8 cellular contexts compared by ENCODE assay signal in the genomic region with DNA sequence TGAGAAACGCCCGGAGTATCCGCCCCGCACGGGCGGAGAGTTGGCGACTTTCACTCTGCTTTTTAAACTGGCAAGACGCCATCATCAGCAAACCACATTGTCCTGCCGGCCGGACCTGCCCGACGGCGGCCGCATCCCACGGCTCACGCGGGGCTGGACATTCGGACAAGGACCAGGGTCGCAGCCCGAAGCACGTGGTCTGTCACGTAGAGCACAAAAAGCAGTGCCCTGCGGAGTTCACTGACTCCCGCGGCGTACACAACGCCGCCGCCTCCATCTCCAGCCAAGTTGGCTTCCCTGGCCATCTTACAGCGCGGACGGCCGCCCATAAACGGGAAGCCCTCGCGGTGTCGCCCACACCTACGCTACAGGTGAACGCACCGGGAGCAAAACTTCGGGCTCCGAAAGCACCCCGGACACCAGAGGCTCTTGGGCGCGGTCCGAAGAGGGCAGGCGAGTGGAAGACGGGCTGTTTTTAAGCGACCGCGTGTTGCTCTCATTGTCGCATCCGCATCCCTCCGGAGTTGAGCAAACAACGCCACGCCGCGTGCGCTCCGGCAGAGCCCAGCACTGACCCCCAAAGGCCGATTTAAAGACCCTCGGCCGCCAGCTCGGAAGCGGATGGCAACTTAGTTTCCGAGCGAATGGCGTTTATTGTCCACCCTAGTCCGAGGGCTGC. TPM values are rescaled to one million over a fixed set of nuclear protein-coding genes. Genes with fewer than 3 reads are reported as not detected.
DNase-seq lines count a peak whose midpoint lies in the region; ATAC-seq and TF ChIP-seq lines count a peak whose summit lies in the region.

No MANE protein-coding gene starts in this region.

- TF ChIP-seq EP300 in suprapubic skin (IDR thresholded peaks at IDR 0.05) = no peak

- peak overlapping the region; percentile 76 for H3K14ac ChIP-seq in neuronal stem cell (ENCODE audit: low read length)

- peak overlapping the region; percentile 89 for H3K18ac ChIP-seq in neuronal stem cell (ENCODE audit: low read length)

- ATAC-seq in HG03159 (IDR thresholded peaks at IDR 0.05; ENCODE audit: unreplicated experiment) = peak; percentile 8

- H4K8ac ChIP-seq in neuronal stem cell (ENCODE audit: low read depth, low read length) = peak overlapping the region; percentile 86

- H3K4me2 ChIP-seq in neuronal stem cell (ENCODE audit: insufficient read depth, low read length, poor library complexity, severe bottlenecking) = peak overlapping the region; percentile 67

- DNase-seq in GM10266 (ENCODE audit: extremely low spot score) = peak; percentile 47
- DNase-seq in activated T-helper 9 cell treated with anti-CD3 and anti-CD28 coated beads, Interleukin-2, amount 50 U/mL, for 16 hours (ENCODE audit: low read depth) = peak; percentile 20
- DNase-seq in foreskin fibroblast = peak; percentile 45 to 80
- DNase-seq in neuronal stem cell (ENCODE audit: low spot score) = peak; percentile 30
- peak; percentile 80 to 82 for DNase-seq in suprapubic skin (ENCODE audit: low spot score in 2 of 2)
- no peak for DNase-seq in midbrain (lab: John Stamatoyannopoulos, UW)

- peak overlapping the region; percentile 97 for H2BK5ac ChIP-seq in neuronal stem cell (ENCODE audit: low read length)

- H3K4me3 ChIP-seq in foreskin fibroblast (ENCODE audit: low read depth in 1 of 2, low read length in 2 of 2) = peak overlapping the region; percentile 71 to 89
- peak overlapping the region; percentile 93 to 99 for H3K4me3 ChIP-seq in neuronal stem cell (ENCODE audit: low read length in 2 of 2)
- H3K4me3 ChIP-seq in suprapubic skin = peak overlapping the region; percentile 91

- H3K9ac ChIP-seq in neuronal stem cell (ENCODE audit: low read depth, low read length, poor library complexity) = peak overlapping the region; percentile 94

- peak overlapping the region; percentile 76 for H2AK5ac ChIP-seq in neuronal stem cell (ENCODE audit: low read depth, low read length)

- H2BK120ac ChIP-seq in neuronal stem cell (ENCODE audit: low read depth, low read length) = peak overlapping the region; percentile 45

- TF ChIP-seq CTCF in GM10266 (IDR thresholded peaks at IDR 0.05; ENCODE audit: control insufficient read depth, insufficient read depth, low read depth, missing control alignments) (no peak), foreskin fibroblast (IDR thresholded peaks at IDR 0.05; ENCODE audit: low read depth, low read length) (no peak), suprapubic skin (IDR thresholded peaks at IDR 0.05) (no peak)

- no peaks in the 10 kb centered on the region for H3K9me3 ChIP-seq in neuronal stem cell (replicated peaks in 1 of 2; ENCODE audit: control insufficient read depth in 2 of 2, insufficient read depth in 1 of 2, low read depth in 1 of 2, low read length in 2 of 2)
- H3K9me3 ChIP-seq in suprapubic skin = no peaks in the 10 kb centered on the region

- peak overlapping the region; percentile 67 for H2AFZ ChIP-seq in neuronal stem cell (ENCODE audit: low read length)

- no peaks in the 10 kb centered on the region for H3K79me1 ChIP-seq in neuronal stem cell (ENCODE audit: low read depth, low read length)

- H3K36me3 ChIP-seq in neuronal stem cell (replicated peaks in 1 of 2; ENCODE audit: control insufficient read depth in 2 of 2, insufficient read depth in 2 of 2, low read length in 2 of 2) (no peaks in the 10 kb centered on the region), suprapubic skin (no peaks in the 10 kb centered on the region)

- H3K27me3 ChIP-seq in neuronal stem cell (ENCODE audit: control insufficient read depth in 3 of 3, insufficient read depth in 3 of 3, low read depth in 1 of 3, low read length in 3 of 3) (no peaks in the 10 kb centered on the region), suprapubic skin (no peaks in the 10 kb centered on the region)

- TF ChIP-seq POLR2A in suprapubic skin (IDR thresholded peaks at IDR 0.05) = no peak

- peak overlapping the region; percentile 63 for H2BK12ac ChIP-seq in neuronal stem cell (ENCODE audit: low read length)

- H3K4me1 ChIP-seq in neuronal stem cell (ENCODE audit: control insufficient read depth in 2 of 2, insufficient read depth in 1 of 2, low read depth in 1 of 2, low read length in 2 of 2) (peaks cover 9 to 26% of the 10 kb centered on the region in 2 donors), suprapubic skin (peaks cover 24% of the 10 kb centered on the region)

- H3K23ac ChIP-seq in neuronal stem cell (ENCODE audit: low read depth, low read length, poor library complexity) = peak overlapping the region; percentile 83

- H4K91ac ChIP-seq in neuronal stem cell (ENCODE audit: low read depth, low read length, poor library complexity) = no peak overlapping the region

- peak overlapping the region; percentile 34 for H2BK15ac ChIP-seq in neuronal stem cell (ENCODE audit: low read length)

- peak overlapping the region; percentile 91 for H3K27ac ChIP-seq in neuronal stem cell (replicated peaks; ENCODE audit: low read length)
- peak overlapping the region; percentile 94 for H3K27ac ChIP-seq in suprapubic skin

- peak overlapping the region; percentile 99 for H3K4ac ChIP-seq in neuronal stem cell (ENCODE audit: low read length)

- WGBS in neuronal stem cell (ENCODE audit: extremely low coverage in 2 of 2, insufficient read length in 2 of 2, insufficient replicate concordance in 1 of 2), 2 donors = no CpG with 5 or more reads among the region's 69 CpGs
- 0% methylated on average over 5 of the region's 69 CpGs for WGBS in suprapubic skin

TF ChIP-seq in PFSK-1, 5 proteins besides CTCF, POLR2A, EP300 and RAD21:
- TF ChIP-seq FOXP2 (optimal IDR thresholded peaks at IDR 0.05; ENCODE audit: borderline replicate concordance, extremely low read depth, extremely low read length, insufficient read depth) = peak; percentile 10
- TF ChIP-seq, protein P1, sequence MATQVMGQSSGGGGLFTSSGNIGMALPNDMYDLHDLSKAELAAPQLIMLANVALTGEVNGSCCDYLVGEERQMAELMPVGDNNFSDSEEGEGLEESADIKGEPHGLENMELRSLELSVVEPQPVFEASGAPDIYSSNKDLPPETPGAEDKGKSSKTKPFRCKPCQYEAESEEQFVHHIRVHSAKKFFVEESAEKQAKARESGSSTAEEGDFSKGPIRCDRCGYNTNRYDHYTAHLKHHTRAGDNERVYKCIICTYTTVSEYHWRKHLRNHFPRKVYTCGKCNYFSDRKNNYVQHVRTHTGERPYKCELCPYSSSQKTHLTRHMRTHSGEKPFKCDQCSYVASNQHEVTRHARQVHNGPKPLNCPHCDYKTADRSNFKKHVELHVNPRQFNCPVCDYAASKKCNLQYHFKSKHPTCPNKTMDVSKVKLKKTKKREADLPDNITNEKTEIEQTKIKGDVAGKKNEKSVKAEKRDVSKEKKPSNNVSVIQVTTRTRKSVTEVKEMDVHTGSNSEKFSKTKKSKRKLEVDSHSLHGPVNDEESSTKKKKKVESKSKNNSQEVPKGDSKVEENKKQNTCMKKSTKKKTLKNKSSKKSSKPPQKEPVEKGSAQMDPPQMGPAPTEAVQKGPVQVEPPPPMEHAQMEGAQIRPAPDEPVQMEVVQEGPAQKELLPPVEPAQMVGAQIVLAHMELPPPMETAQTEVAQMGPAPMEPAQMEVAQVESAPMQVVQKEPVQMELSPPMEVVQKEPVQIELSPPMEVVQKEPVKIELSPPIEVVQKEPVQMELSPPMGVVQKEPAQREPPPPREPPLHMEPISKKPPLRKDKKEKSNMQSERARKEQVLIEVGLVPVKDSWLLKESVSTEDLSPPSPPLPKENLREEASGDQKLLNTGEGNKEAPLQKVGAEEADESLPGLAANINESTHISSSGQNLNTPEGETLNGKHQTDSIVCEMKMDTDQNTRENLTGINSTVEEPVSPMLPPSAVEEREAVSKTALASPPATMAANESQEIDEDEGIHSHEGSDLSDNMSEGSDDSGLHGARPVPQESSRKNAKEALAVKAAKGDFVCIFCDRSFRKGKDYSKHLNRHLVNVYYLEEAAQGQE (IDR thresholded peaks at IDR 0.05; ENCODE audit: insufficient read depth in 1 of 2, low read depth in 2 of 2, low read length in 2 of 2) = no peak
- TF ChIP-seq POLR2AphosphoS5 (IDR thresholded peaks at IDR 0.05; ENCODE audit: low read depth, low read length) = peak; percentile 14; the same call in 1 of the 2 replicates

RNA-seq across cellular contexts. Expression of gene SINHCAF, which starts 1.0 kb away (rescaled TPM):
- 88.6 TPM for polyA plus RNA-seq in PFSK-1 (2012; ENCODE audit: insufficient read length, low read depth)
- polyA plus RNA-seq in neuronal stem cell (2013, experiment 1 of 2) = 288 TPM
- 311 TPM for polyA plus RNA-seq in neuronal stem cell (2013, experiment 2 of 2)
- total RNA-seq in suprapubic skin = 10 to 100 TPM; 47.8 to 86.1 (median 66.3) TPM
